In genomic region chr20:56634735-56635422, GRCh38 we compare ENCODE assay signal across 1 cellular context.
TF ChIP-seq lines count a peak whose summit lies in the region.

No MANE protein-coding gene starts in this region.

TF ChIP-seq in GM23338, 12 proteins besides CTCF, POLR2A, EP300 and RAD21 (continued from another document):
- TF ChIP-seq ETS1 (IDR thresholded peaks at IDR 0.05) (no peak), POLR2AphosphoS5 (IDR thresholded peaks at IDR 0.05; ENCODE audit: low read depth) (no peak), EZH2phosphoT487 (IDR thresholded peaks at IDR 0.05; ENCODE audit: unreplicated experiment) (no peak), REST (IDR thresholded peaks at IDR 0.05; ENCODE audit: unreplicated experiment) (no peak), CREB1 (CRISPR knock-in tag; IDR thresholded peaks at IDR 0.05; ENCODE audit: low read depth) (no peak), JUNB (IDR thresholded peaks at IDR 0.05; ENCODE audit: unreplicated experiment) (no peak)
TF ChIP-seq in GM23338: peak in this region for 0.
